8 cellular contexts compared by ENCODE assay signal in genomic region chr2:168244318-168244717, GRCh38. TPM values are rescaled to one million over a fixed set of nuclear protein-coding genes. Genes with fewer than 3 reads are reported as not detected.
DNase-seq lines count a peak whose midpoint lies in the region; FAIRE-seq and TF ChIP-seq lines count a peak whose summit lies in the region.

No MANE protein-coding gene starts in this region.

- FAIRE-seq in D721Med (lab: Jason Lieb, UNC), result no peak

- no peak for TF ChIP-seq CTCF in D721Med (IDR thresholded peaks at IDR 0.05; ENCODE audit: insufficient read depth, missing control alignments)

- peak; percentile 86 for DNase-seq in NCI-H82 (lab: John Stamatoyannopoulos, UW)
- no peak for DNase-seq in NCI-H82 treated with DMSO at 0.1 percent for 48 hours (lab: John Stamatoyannopoulos, UW; ENCODE audit: unreplicated experiment)
- DNase-seq in T-helper 1 cell, result peak in 3 of 5 donors; percentile 20 to 79 (median 20)
- DNase-seq in cerebellum (ENCODE audit: low spot score), result peak; percentile 36
- peak; percentile 47 to 56 for DNase-seq in stimulated activated CD4-positive, alpha-beta T cell treated with anti-CD3 and anti-CD28 coated beads, Interleukin-2, amount 100 ng/mL, for 24 hours
- no peak for DNase-seq in D721Med (ENCODE audit: insufficient read length, low spot score)
- DNase-seq in midbrain (lab: John Stamatoyannopoulos, UW), result no peak
- DNase-seq in RKO (ENCODE audit: low spot score), result no peak

RNA-seq across cellular contexts. Expression of gene STK39, which starts 3.1 kb away (rescaled TPM):
- total RNA-seq in cerebellum, result 37.4 TPM

Comparison
In these comparisons a context has a peak if more than half of its experiments do, and no peak if none do; other contexts are left out.
1. DNase-seq: peak in NCI-H82 (single experiment), T-helper 1 cell (3 of 5), cerebellum (single experiment) and stimulated activated CD4-positive, alpha-beta T cell treated with anti-CD3 and anti-CD28 coated beads, Interleukin-2, amount 100 ng/mL, for 24 hours (2 of 2); none in NCI-H82 treated with DMSO at 0.1 percent for 48 hours (single experiment), D721Med (single experiment), midbrain (single experiment) and RKO (single experiment).